Comparison of ENCODE assay signal across 8 cellular contexts in genomic region chr17:17752822-17753448, GRCh38.
DNase-seq lines count a peak whose midpoint lies in the region; ATAC-seq and TF ChIP-seq lines count a peak whose summit lies in the region.

No MANE protein-coding gene starts in this region.

- H3K36me3 Mint-ChIP-seq in activated naive CD4-positive, alpha-beta T cell treated with anti-CD3 and anti-CD28 coated beads for 36 hours (ENCODE audit: low read depth): no peaks in the 10 kb centered on the region
- H3K36me3 Mint-ChIP-seq in brain: no peaks in the 10 kb centered on the region
- no peaks in the 10 kb centered on the region for H3K36me3 Mint-ChIP-seq in type B pancreatic cell

- no peaks in the 10 kb centered on the region for H3K27me3 ChIP-seq in lower lobe of right lung (ENCODE audit: low read depth)

- ATAC-seq in lower lobe of right lung (no peak), HG02981 (IDR thresholded peaks at IDR 0.05; ENCODE audit: unreplicated experiment) (no peak), HG02610 (IDR thresholded peaks at IDR 0.05; ENCODE audit: unreplicated experiment) (no peak), HG02970 (IDR thresholded peaks at IDR 0.05; ENCODE audit: low FRiP score, unreplicated experiment) (no peak)

- peak overlapping the region; percentile 88 for H3K27ac ChIP-seq in lower lobe of right lung

- peaks cover 77% of the 10 kb centered on the region for H3K4me1 Mint-ChIP-seq in activated naive CD4-positive, alpha-beta T cell treated with anti-CD3 and anti-CD28 coated beads for 36 hours (ENCODE audit: low read depth)
- peaks cover 86% of the 10 kb centered on the region for H3K4me1 Mint-ChIP-seq in brain
- peaks cover 64% of the 10 kb centered on the region for H3K4me1 Mint-ChIP-seq in type B pancreatic cell (ENCODE audit: unreplicated experiment)

- H3K27ac Mint-ChIP-seq in activated naive CD4-positive, alpha-beta T cell treated with anti-CD3 and anti-CD28 coated beads for 36 hours: peak overlapping the region; percentile 93
- H3K27ac Mint-ChIP-seq in brain: peak overlapping the region; percentile 60 to 95 (median 75)
- H3K27ac Mint-ChIP-seq in type B pancreatic cell: peak overlapping the region; percentile 86

- TF ChIP-seq CTCF in brain (conservative IDR thresholded peaks at IDR 0.05): peak in 1 of 2 experiments; percentile 19
- no peak for TF ChIP-seq CTCF in lower lobe of right lung (IDR thresholded peaks at IDR 0.05)
- no peak for TF ChIP-seq CTCF in type B pancreatic cell (conservative IDR thresholded peaks at IDR 0.05)

- H3K4me1 ChIP-seq in lower lobe of right lung: peaks cover 65% of the 10 kb centered on the region

- H3K9me3 ChIP-seq in lower lobe of right lung: no peaks in the 10 kb centered on the region

- no peaks in the 10 kb centered on the region for H3K9me3 Mint-ChIP-seq in activated naive CD4-positive, alpha-beta T cell treated with anti-CD3 and anti-CD28 coated beads for 36 hours
- peaks cover 0 to 4% (median 0%) of the 10 kb centered on the region in 5 experiments for H3K9me3 Mint-ChIP-seq in brain
- H3K9me3 Mint-ChIP-seq in type B pancreatic cell: no peaks in the 10 kb centered on the region

- CTCF ChIA-PET in activated naive CD4-positive, alpha-beta T cell treated with anti-CD3 and anti-CD28 coated beads for 36 hours (lab: Charles Lee): no interaction called here

- no peaks in the 10 kb centered on the region for H3K36me3 ChIP-seq in lower lobe of right lung

- H3K4me3 ChIP-seq in lower lobe of right lung: peak overlapping the region; percentile 57

- no peak for DNase-seq in activated naive CD4-positive, alpha-beta T cell treated with anti-CD3 and anti-CD28 coated beads for 36 hours
- DNase-seq in activated naive CD4-positive, alpha-beta T cell treated with Interleukin-2 at 50 U/mL for 16 hours: no peak
- DNase-seq in lower lobe of right lung (no peak), type B pancreatic cell (ENCODE audit: extremely low spot score, unreplicated experiment) (no peak)

- no peaks in the 10 kb centered on the region for H3K27me3 Mint-ChIP-seq in activated naive CD4-positive, alpha-beta T cell treated with anti-CD3 and anti-CD28 coated beads for 36 hours (ENCODE audit: low read depth)
- H3K27me3 Mint-ChIP-seq in brain (no peaks in the 10 kb centered on the region), type B pancreatic cell (no peaks in the 10 kb centered on the region)

- H3K4me3 Mint-ChIP-seq in activated naive CD4-positive, alpha-beta T cell treated with anti-CD3 and anti-CD28 coated beads for 36 hours: peak overlapping the region; percentile 92
- H3K4me3 Mint-ChIP-seq in brain: peak overlapping the region; percentile 66 to 81 (median 74)
- H3K4me3 Mint-ChIP-seq in type B pancreatic cell: peak overlapping the region; percentile 86

- intact Hi-C loops in activated naive CD4-positive, alpha-beta T cell treated with anti-CD3 and anti-CD28 coated beads for 36 hours (cut with micrococcal nuclease): loop anchor here (1.0 to 2.0 kb wide), 12 partner anchors 28 to 430 kb away; partner anchors contain the start of genes ALKBH5, ATPAF2, DRC3 and GID4
- intact Hi-C loops in lower lobe of right lung (cut with DNase I): no loop called here
